ENCODE assay signal across 8 cellular contexts in genomic region chr17:63700528-63701441, GRCh38.
DNase-seq lines count a peak whose midpoint lies in the region; FAIRE-seq and TF ChIP-seq lines count a peak whose summit lies in the region.

No MANE protein-coding gene starts in this region.

- H3K4me3 ChIP-seq in GM06990 (replicated peaks; ENCODE audit: low read depth, low read length) = peak overlapping the region; percentile 69
- peak overlapping the region; percentile 43 to 62 for H3K4me3 ChIP-seq in duodenal mucosa (ENCODE audit: low read depth in 1 of 2, low read length in 2 of 2)

- H3K9me3 ChIP-seq in KOPT-K1 (ENCODE audit: insufficient read depth, low read length, poor library complexity, severe bottlenecking) (no peaks in the 10 kb centered on the region), duodenal mucosa (ENCODE audit: control insufficient read depth in 1 of 2, low read length in 2 of 2) (no peaks in the 10 kb centered on the region)

- H3K36me3 ChIP-seq in GM06990 (ENCODE audit: control insufficient read depth, insufficient read depth, low read length) = peaks cover 29% of the 10 kb centered on the region
- peaks cover 49% of the 10 kb centered on the region for H3K36me3 ChIP-seq in KOPT-K1 (ENCODE audit: insufficient read depth, low read length)
- peaks cover 14 to 22% of the 10 kb centered on the region in 2 donors for H3K36me3 ChIP-seq in duodenal mucosa (ENCODE audit: control insufficient read depth in 1 of 2, insufficient read depth in 2 of 2, low read length in 2 of 2)

- peaks cover 11 to 44% of the 10 kb centered on the region in 2 donors for H3K4me1 ChIP-seq in duodenal mucosa (ENCODE audit: control insufficient read depth in 1 of 2, insufficient read depth in 2 of 2, low read length in 2 of 2)

- H3K9ac ChIP-seq in duodenal mucosa (ENCODE audit: low read depth in 1 of 2, low read length in 2 of 2) = peak overlapping the region; percentile 5 to 54

- TF ChIP-seq CTCF in GM06990 (IDR thresholded peaks at IDR 0.05; ENCODE audit: insufficient read depth, low read length, poor library complexity, severe bottlenecking) = no peak

- FAIRE-seq in GM19239 (lab: Jason Lieb, UNC) = no peak

- H3K27ac ChIP-seq in KOPT-K1 (ENCODE audit: low read depth, low read length, poor library complexity, severe bottlenecking) (peak overlapping the region; percentile 91), duodenal mucosa (ENCODE audit: low read depth, low read length) (peak overlapping the region; percentile 58)

- DNase-seq in GM06990 (ENCODE audit: extremely low read depth, insufficient read length) (peak; percentile 78), medulla oblongata (ENCODE audit: extremely low spot score) (peak; percentile 53), DMS114 treated with DMSO at 0.1 percent for 48 hours (lab: John Stamatoyannopoulos, UW; ENCODE audit: unreplicated experiment) (no peak), GM19239 (ENCODE audit: insufficient read length, low spot score) (no peak)
- peak; percentile 44 to 64 for DNase-seq in activated CD4-positive, alpha-beta T cell treated with anti-CD3 and anti-CD28 coated beads for 4 hours
- peak; percentile 38 for DNase-seq in stimulated activated CD8-positive, alpha-beta memory T cell treated with anti-CD3 and anti-CD28 coated beads, Interleukin-4, amount 100 ng/mL, for 24 hours (ENCODE audit: low read depth)

- H3K27me3 ChIP-seq in GM06990 (replicated peaks; ENCODE audit: control insufficient read depth, insufficient read depth, low read length) (no peaks in the 10 kb centered on the region), duodenal mucosa (ENCODE audit: control insufficient read depth in 1 of 2, insufficient read depth in 2 of 2, low read length in 2 of 2) (no peaks in the 10 kb centered on the region)

Comparison
In these comparisons a context has a peak if more than half of its experiments do, and no peak if none do; other contexts are left out.
1. DNase-seq: peak in GM06990 (single experiment), activated CD4-positive, alpha-beta T cell treated with anti-CD3 and anti-CD28 coated beads for 4 hours (2 of 2), medulla oblongata (single experiment) and stimulated activated CD8-positive, alpha-beta memory T cell treated with anti-CD3 and anti-CD28 coated beads, Interleukin-4, amount 100 ng/mL, for 24 hours (single experiment); none in DMS114 treated with DMSO at 0.1 percent for 48 hours (single experiment) and GM19239 (single experiment).